20 cellular contexts compared by ENCODE assay signal in the genomic region with DNA sequence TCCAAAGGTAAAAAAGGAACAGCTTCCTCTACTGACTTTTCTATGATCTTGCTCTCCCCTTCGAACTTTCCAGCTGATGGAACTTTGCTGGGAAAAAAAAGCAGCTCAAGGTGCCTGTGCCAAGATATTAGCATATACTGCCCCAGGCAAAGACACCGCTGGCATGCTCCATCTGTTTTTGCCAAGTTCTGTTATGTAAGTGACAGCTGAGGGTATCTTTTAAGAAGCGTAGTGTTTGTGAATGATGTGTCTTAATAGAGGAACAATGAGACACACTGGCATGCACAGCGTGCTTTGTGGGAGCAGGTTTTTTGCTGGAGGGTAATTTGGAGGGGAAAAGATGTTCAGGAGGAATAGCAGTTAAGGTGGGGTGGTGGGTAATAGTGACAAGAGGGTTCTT. TPM values are rescaled to one million over a fixed set of nuclear protein-coding genes. Genes with fewer than 3 reads are reported as not detected.
DNase-seq lines count a peak whose midpoint lies in the region; ATAC-seq, FAIRE-seq and TF ChIP-seq lines count a peak whose summit lies in the region.
"Had no signal": no experiment of that assay in that cellular context is flagged by ENCODE, and none has a peak within 500 bp of the region (broad histone marks: within the 10 kb centered on the region; RNA-seq: fewer than 3 reads in every experiment).

No MANE protein-coding gene starts in this region.

- ATAC-seq in HG03457 (IDR thresholded peaks at IDR 0.05; ENCODE audit: unreplicated experiment): no peak
- ATAC-seq: upper lobe of right lung had no signal

- in situ Hi-C loops in Caki2 (cut with HindIII; ENCODE audit: low pct_unique_long_range_greater_than_20kb, low sequenced_read_pairs): no loop called here

- H3K27me3 ChIP-seq in bronchial epithelial cell (ENCODE audit: control insufficient read depth, insufficient read depth, low read length): peaks cover 3% of the 10 kb centered on the region
- H3K27me3 ChIP-seq: hepatocyte had no signal

- H3K4me3 ChIP-seq in bronchial epithelial cell (ENCODE audit: low read depth, low read length): no peak overlapping the region
- H3K4me3 ChIP-seq: GM23248, hepatocyte, lung, upper lobe of right lung had no signal

- H3K36me3 ChIP-seq in bronchial epithelial cell (ENCODE audit: control insufficient read depth, insufficient read depth, low read length): no peaks in the 10 kb centered on the region
- H3K36me3 ChIP-seq: upper lobe of right lung had no signal

- TF ChIP-seq CTCF in bronchial epithelial cell (IDR thresholded peaks at IDR 0.05; ENCODE audit: insufficient read depth, low read length, severe bottlenecking): no peak

- DNase-seq in Caki2 (ENCODE audit: low read depth) (peak; percentile 40), NCI-H2171 (lab: John Stamatoyannopoulos, UW) (peak; percentile 30), bronchial epithelial cell (ENCODE audit: low read depth) (peak; percentile 37), kidney tubule cell (ENCODE audit: low spot score) (peak; percentile 15), SHP77 treated with DMSO at 0.1 percent for 48 hours (lab: John Stamatoyannopoulos, UW) (no peak), GM03348 (ENCODE audit: low spot score) (no peak)
- no peak for DNase-seq in activated CD4-positive, alpha-beta T cell treated with anti-CD3 and anti-CD28 coated beads, Interleukin-2, amount 50 U/mL, for 4 hours
- DNase-seq: activated CD4-positive, alpha-beta T cell treated with anti-CD3 and anti-CD28 coated beads for 1 hour; activated naive CD4-positive, alpha-beta T cell treated with anti-CD3 and anti-CD28 coated beads, Interleukin-2, amount 50 U/mL, for 16 hours; cerebellar nuclear complex; COR-L47; GM23248; Kasumi-1; NCI-H2081 treated with DMSO at 0.1 percent for 48 hours; NCI-H524 treated with DMSO at 0.1 percent for 48 hours; SHP77; upper lobe of right lung had no signal

- FAIRE-seq in bronchial epithelial cell (lab: Jason Lieb, UNC): no peak

RNA-seq across cellular contexts. Expression of gene SLC4A3, which starts 47.8 kb away (rescaled TPM):
- 0.75 and 3.5 TPM in 2 replicates for total RNA-seq in Caki2 (2014; rRNA removed; shearing (Covaris generic); ENCODE audit: low replicate concordance)
- 1.6 and 3.6 TPM in 2 replicates for total RNA-seq in bronchial epithelial cell

Comparison
In these comparisons a context has a peak if more than half of its experiments do, and no peak if none do; other contexts are left out.
1. DNase-seq: peak in Caki2 (single experiment), NCI-H2171 (single experiment), bronchial epithelial cell (single experiment) and kidney tubule cell (single experiment); none in SHP77 treated with DMSO at 0.1 percent for 48 hours (single experiment), activated CD4-positive, alpha-beta T cell treated with anti-CD3 and anti-CD28 coated beads, Interleukin-2, amount 50 U/mL, for 4 hours (0 of 2) and GM03348 (single experiment).